Comparison of ENCODE assay signal across 10 cellular contexts in the genomic region with DNA sequence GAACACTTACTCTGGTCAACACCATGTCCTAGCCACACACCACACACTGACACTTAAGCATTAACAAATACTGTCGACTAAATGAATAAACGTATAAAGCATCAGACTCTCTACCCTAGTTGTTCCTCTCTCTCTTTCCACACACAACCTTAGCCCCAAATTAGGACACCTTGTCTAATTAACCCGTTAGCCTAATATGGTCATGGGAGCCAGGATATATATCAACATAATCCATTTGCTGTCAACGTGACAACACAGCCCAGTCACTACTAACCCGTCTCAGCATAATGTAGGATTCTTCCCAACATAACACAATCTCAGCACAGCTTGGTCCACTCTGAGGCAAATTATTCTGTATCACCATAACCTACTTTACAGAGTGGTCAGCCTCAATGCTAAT. TPM values are rescaled to one million over a fixed set of nuclear protein-coding genes. Genes with fewer than 3 reads are reported as not detected.
DNase-seq lines count a peak whose midpoint lies in the region; FAIRE-seq and TF ChIP-seq lines count a peak whose summit lies in the region.
"Had no signal": no experiment of that assay in that cellular context is flagged by ENCODE, and none has a peak within 500 bp of the region (broad histone marks: within the 10 kb centered on the region; RNA-seq: fewer than 3 reads in every experiment).

No MANE protein-coding gene starts in this region.

- H3K36me3 Mint-ChIP-seq in endodermal cell (ENCODE audit: low read depth): peaks cover 68% of the 10 kb centered on the region
- H3K36me3 Mint-ChIP-seq in osteocyte (ENCODE audit: unreplicated experiment): peaks cover 41% of the 10 kb centered on the region

- no peak for TF ChIP-seq POLR2A in erythroblast (IDR thresholded peaks at IDR 0.05; ENCODE audit: low read length)

- intact Hi-C loops in OCI-LY7 (cut with micrococcal nuclease; ENCODE audit: unreplicated experiment): no loop called here

- H3K27me3 Mint-ChIP-seq in endodermal cell (ENCODE audit: insufficient read depth): no peaks in the 10 kb centered on the region
- H3K27me3 Mint-ChIP-seq in osteocyte (ENCODE audit: unreplicated experiment): no peaks in the 10 kb centered on the region

- peaks cover 35% of the 10 kb centered on the region for H3K4me1 ChIP-seq in OCI-LY7 (ENCODE audit: insufficient read depth, low read length, poor library complexity, severe bottlenecking)
- H3K4me1 ChIP-seq in endodermal cell (ENCODE audit: control insufficient read depth, insufficient read depth, low read length): peaks cover 5% of the 10 kb centered on the region

- 90 to 94% methylated on average over 5 of the region's 5 CpGs for WGBS in endodermal cell (ENCODE audit: insufficient coverage in 1 of 2, insufficient read length in 1 of 2), 2 experiments

- no peak overlapping the region for H2AFZ ChIP-seq in OCI-LY7 (ENCODE audit: low read length)

- H3K27ac Mint-ChIP-seq in endodermal cell (no peak overlapping the region), osteocyte (ENCODE audit: unreplicated experiment) (no peak overlapping the region)

- H3K36me3 ChIP-seq in OCI-LY7 (ENCODE audit: insufficient read depth, low read length) (peaks cover 77% of the 10 kb centered on the region), endodermal cell (ENCODE audit: control insufficient read depth, insufficient read depth, low read length) (peaks cover 61% of the 10 kb centered on the region)

- no peaks in the 10 kb centered on the region for H3K9me3 Mint-ChIP-seq in endodermal cell
- H3K9me3 Mint-ChIP-seq in osteocyte (ENCODE audit: unreplicated experiment): no peaks in the 10 kb centered on the region

- POLR2A ChIA-PET in OCI-LY7 (lab: Charles Lee): no interaction called here

- H3K4me3 ChIP-seq in OCI-LY7 (ENCODE audit: low read depth, low read length, poor library complexity, severe bottlenecking) (peak overlapping the region; percentile 97), endodermal cell (ENCODE audit: low read length) (peak overlapping the region; percentile 99)
- H3K4me3 ChIP-seq: thoracic aorta had no signal

- H3K79me2 ChIP-seq in OCI-LY7 (ENCODE audit: insufficient read depth, low read depth, low read length): peaks cover 46% of the 10 kb centered on the region

- H3K9ac ChIP-seq in endodermal cell (ENCODE audit: extremely low read depth, low read length, poor library complexity, severe bottlenecking): no peak overlapping the region

- peaks cover 15% of the 10 kb centered on the region for H4K20me1 ChIP-seq in OCI-LY7 (ENCODE audit: insufficient read depth, low read length)

- H3K9me3 ChIP-seq in OCI-LY7 (ENCODE audit: low read length): no peaks in the 10 kb centered on the region
- no peaks in the 10 kb centered on the region for H3K9me3 ChIP-seq in endodermal cell (ENCODE audit: control insufficient read depth, low read length)
- H3K9me3 ChIP-seq: thoracic aorta had no signal

- H3K4me3 Mint-ChIP-seq in endodermal cell: peak overlapping the region; percentile 88
- peak overlapping the region; percentile 95 for H3K4me3 Mint-ChIP-seq in osteocyte (ENCODE audit: unreplicated experiment)

- TSS peak; percentile 47 for BruUV-seq in OCI-LY7 (replicated peaks; lab: Mats Ljungman, UMichigan)

- no peaks in the 10 kb centered on the region for H3K9me2 ChIP-seq in OCI-LY7 (ENCODE audit: insufficient read depth, low read length)

- no peaks in the 10 kb centered on the region for H3K27me3 ChIP-seq in endodermal cell (ENCODE audit: control insufficient read depth, insufficient read depth, low read length, poor library complexity, severe bottlenecking)

- DNase-seq in GM18507 (ENCODE audit: extremely low spot score, insufficient read length, low read depth) (no peak), OCI-LY7 (ENCODE audit: low spot score) (no peak), endodermal cell (no peak), osteocyte (ENCODE audit: extremely low spot score, unreplicated experiment) (no peak), NCI-H146 treated with DMSO at 0.1 percent for 48 hours (lab: John Stamatoyannopoulos, UW; ENCODE audit: unreplicated experiment) (no peak), erythroblast (lab: John Stamatoyannopoulos, UW) (no peak)
- DNase-seq in activated CD4-positive, CD25-positive, alpha-beta regulatory T cell treated with anti-CD3 and anti-CD28 coated beads, Interleukin-2, amount 50 U/mL, for 72 hours: no peak
- DNase-seq: KBM-7, NCI-H510A had no signal

- H3K27ac ChIP-seq in OCI-LY7 (ENCODE audit: low read depth, low read length, poor library complexity, severe bottlenecking): no peak overlapping the region
- no peak overlapping the region for H3K27ac ChIP-seq in endodermal cell (ENCODE audit: low read depth, low read length)
- H3K27ac ChIP-seq: thoracic aorta had no signal

- CTCF ChIA-PET in OCI-LY7 (lab: Charles Lee; ENCODE audit: unreplicated experiment): no interaction called here

- peaks cover 32% of the 10 kb centered on the region for H3K4me1 Mint-ChIP-seq in endodermal cell
- peaks cover 45% of the 10 kb centered on the region for H3K4me1 Mint-ChIP-seq in osteocyte (ENCODE audit: unreplicated experiment)

- FAIRE-seq in GM18507 (lab: Jason Lieb, UNC): peak; percentile 31

- no peak for TF ChIP-seq CTCF in OCI-LY7 (conservative IDR thresholded peaks at IDR 0.05; ENCODE audit: low read length)
- TF ChIP-seq CTCF in endodermal cell (conservative IDR thresholded peaks at IDR 0.05): no peak
- no peak for TF ChIP-seq CTCF in osteocyte (IDR thresholded peaks at IDR 0.05)

- H3K4me2 ChIP-seq in OCI-LY7 (ENCODE audit: low read length): peak overlapping the region; percentile 98

RNA-seq across cellular contexts. Expression of gene DVL2, which starts 2.2 kb away (rescaled TPM):
- total RNA-seq in OCI-LY7 (2014; rRNA removed; shearing (Covaris generic)): 84.3 and 98.8 TPM in 2 replicates
- total RNA-seq in OCI-LY7 (2022): 99.9 and 100 TPM in 2 replicates
- 100 to 1,000 TPM in 1 of 2 donors, 10 to 100 TPM in 1; 98.2 to 116 TPM for total RNA-seq in endodermal cell
- polyA plus RNA-seq in endodermal cell (2013, experiment 1 of 2): 77.0 TPM
- 76.3 TPM for polyA plus RNA-seq in endodermal cell (2013, experiment 2 of 2)
- total RNA-seq in osteocyte: 87.7 and 99.7 TPM in 2 replicates

RNA-seq across cellular contexts. Expression of gene PHF23, which starts 7.1 kb away (rescaled TPM):
- 47.7 and 50.8 TPM in 2 replicates for total RNA-seq in OCI-LY7 (2014; rRNA removed; shearing (Covaris generic))
- total RNA-seq in OCI-LY7 (2022) (36.5 and 43.3 TPM in 2 replicates), endodermal cell (10 to 100 TPM; 67.3 to 71.6 TPM), osteocyte (51.6 and 54.7 TPM in 2 replicates)
- 59.3 TPM for polyA plus RNA-seq in endodermal cell (2013, experiment 1 of 2)
- 53.4 TPM for polyA plus RNA-seq in endodermal cell (2013, experiment 2 of 2)

RNA-seq across cellular contexts. Expression of gene GABARAP, which starts 10.1 kb away (rescaled TPM):
- total RNA-seq in OCI-LY7 (2014; rRNA removed; shearing (Covaris generic)): 106 and 128 TPM in 2 replicates
- 199 and 207 TPM in 2 replicates for total RNA-seq in OCI-LY7 (2022)
- total RNA-seq in endodermal cell: 100 to 1,000 TPM; 264 to 317 TPM
- 671 TPM for polyA plus RNA-seq in endodermal cell (2013, experiment 1 of 2)
- 581 TPM for polyA plus RNA-seq in endodermal cell (2013, experiment 2 of 2)
- 642 TPM in 2 replicates for total RNA-seq in osteocyte

RNA-seq across cellular contexts. Expression of gene ACADVL, which starts 12.4 kb away (rescaled TPM):
- total RNA-seq in OCI-LY7 (2014; rRNA removed; shearing (Covaris generic)): 226 and 297 TPM in 2 replicates
- total RNA-seq in OCI-LY7 (2022): 204 and 238 TPM in 2 replicates
- 100 to 1,000 TPM; 337 to 459 TPM for total RNA-seq in endodermal cell
- polyA plus RNA-seq in endodermal cell (2013, experiment 1 of 2): 272 TPM
- 222 TPM for polyA plus RNA-seq in endodermal cell (2013, experiment 2 of 2)
- 302 and 354 TPM in 2 replicates for total RNA-seq in osteocyte

RNA-seq across cellular contexts. Expression of gene DLG4, which starts 12.5 kb away (rescaled TPM):
- total RNA-seq in OCI-LY7 (2014; rRNA removed; shearing (Covaris generic)): 9.0 and 15.4 TPM in 2 replicates
- total RNA-seq in OCI-LY7 (2022) (27.3 and 30.2 TPM in 2 replicates), endodermal cell (10 to 100 TPM; 35.1 to 68.5 TPM), osteocyte (32.6 and 38.5 TPM in 2 replicates)
- polyA plus RNA-seq in endodermal cell (2013, experiment 1 of 2): 76.0 TPM
- 59.6 TPM for polyA plus RNA-seq in endodermal cell (2013, experiment 2 of 2)
